In the genomic region with DNA sequence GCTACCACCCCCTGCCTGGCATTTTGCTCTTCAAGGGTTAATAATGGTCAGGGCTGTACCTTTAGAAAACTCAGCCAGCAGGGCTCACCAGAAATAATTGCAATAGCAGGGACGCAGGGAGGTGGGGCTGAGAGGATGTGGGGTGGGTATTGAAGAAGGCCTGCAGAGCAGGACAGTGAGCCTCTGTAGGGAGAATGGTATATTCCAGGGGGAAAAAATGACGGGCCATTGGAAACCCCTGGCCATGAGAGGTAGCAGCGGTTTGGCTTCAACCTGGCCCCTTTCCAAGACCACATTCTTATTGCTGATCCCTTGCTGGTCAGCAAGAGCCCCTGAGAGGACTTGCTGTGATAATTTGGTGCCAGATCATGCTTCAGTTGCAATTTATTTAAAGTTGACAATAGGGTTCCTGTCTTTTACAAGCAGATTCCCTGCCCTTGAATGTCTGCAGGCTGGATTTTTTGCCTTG, we compare ENCODE assay signal across 13 cellular contexts. TPM values are rescaled to one million over a fixed set of nuclear protein-coding genes. Genes with fewer than 3 reads are reported as not detected.
DNase-seq lines count a peak whose midpoint lies in the region; ATAC-seq, FAIRE-seq and TF ChIP-seq lines count a peak whose summit lies in the region.
"Had no signal": no experiment of that assay in that cellular context is flagged by ENCODE, and none has a peak within 500 bp of the region (broad histone marks: within the 10 kb centered on the region; RNA-seq: fewer than 3 reads in every experiment).

No MANE protein-coding gene starts in this region.

- TF ChIP-seq CTCF in A549 (IDR thresholded peaks at IDR 0.05) (no peak), HCT116 (IDR thresholded peaks at IDR 0.05 in 2 of 3, conservative IDR thresholded peaks at IDR 0.05 in 1 of 3; ENCODE audit: borderline replicate concordance in 1 of 3, insufficient read depth in 1 of 3, low read depth in 2 of 3, low read length in 2 of 3) (no peak), endodermal cell (conservative IDR thresholded peaks at IDR 0.05) (no peak)

- no peak for TF ChIP-seq EP300 in A549 (IDR thresholded peaks at IDR 0.05)

- H3K4me2 ChIP-seq in A549 (peak overlapping the region; percentile 48), HCT116 (ENCODE audit: low read length) (peak overlapping the region; percentile 28)

- no peaks in the 10 kb centered on the region for H3K27me3 ChIP-seq in HCT116 (ENCODE audit: insufficient read depth, low read length)
- H3K27me3 ChIP-seq in endodermal cell (ENCODE audit: control insufficient read depth, insufficient read depth, low read length, poor library complexity, severe bottlenecking) = no peaks in the 10 kb centered on the region

- H3K4me1 Mint-ChIP-seq in endodermal cell = peaks cover 11% of the 10 kb centered on the region
- no peaks in the 10 kb centered on the region for H3K4me1 Mint-ChIP-seq in activated T-cell treated with anti-CD3 and anti-CD28 coated beads, Interleukin-2, amount 50 U/mL, for 4 hours (ENCODE audit: low read depth)
- H3K4me1 Mint-ChIP-seq: B cell had no signal

- CTCF ChIA-PET in A549 (lab: Yijun Ruan, JAX) = no interaction called here
- CTCF ChIA-PET in HCT116 (lab: Charles Lee) = interaction anchor here (1.8 kb wide), 1 partner anchor 9 kb away, joined by 5 read pairs; no protein-coding TSS in a partner anchor

- intact Hi-C loops in HCT116 (cut with micrococcal nuclease) = no loop called here

- ATAC-seq in A549 (peak; percentile 63 to 75; a peak in 5 of 6 replicates), HCT116 (peak; percentile 57), HG02885 (IDR thresholded peaks at IDR 0.05; ENCODE audit: poor library complexity, unreplicated experiment) (no peak), HG02678 (IDR thresholded peaks at IDR 0.05; ENCODE audit: unreplicated experiment) (no peak), HG03342 (IDR thresholded peaks at IDR 0.05; ENCODE audit: unreplicated experiment) (no peak)
- ATAC-seq in activated T-cell treated with anti-CD3 and anti-CD28 coated beads, Interleukin-2, amount 50 U/mL, for 4 hours = no peak
- ATAC-seq: lower lobe of right lung, psoas muscle had no signal

- TF ChIP-seq RAD21 in A549 (conservative IDR thresholded peaks at IDR 0.05 in 1 of 2, IDR thresholded peaks at IDR 0.05 in 1 of 2) = no peak
- TF ChIP-seq RAD21 in HCT116 (IDR thresholded peaks at IDR 0.05; ENCODE audit: low read depth) = no peak

- H3K9me3 ChIP-seq in A549 = no peaks in the 10 kb centered on the region
- no peaks in the 10 kb centered on the region for H3K9me3 ChIP-seq in HCT116 (ENCODE audit: control insufficient read depth in 1 of 2, insufficient read depth in 1 of 2, low read depth in 1 of 2, low read length in 2 of 2)
- no peaks in the 10 kb centered on the region for H3K9me3 ChIP-seq in endodermal cell (ENCODE audit: control insufficient read depth, low read length)
- H3K9me3 ChIP-seq: lower lobe of right lung, psoas muscle had no signal

- TF ChIP-seq POLR2A in A549 (IDR thresholded peaks at IDR 0.05; ENCODE audit: low read length) = no peak
- no peak for TF ChIP-seq POLR2A in HCT116 (IDR thresholded peaks at IDR 0.05; ENCODE audit: borderline replicate concordance, extremely low read depth, insufficient read depth, insufficient read length)

- POLR2A ChIA-PET in A549 (lab: Yijun Ruan, JAX) = no interaction called here
- POLR2A ChIA-PET in HCT116 (lab: Charles Lee) = no interaction called here

- H3K9me3 Mint-ChIP-seq in endodermal cell = no peaks in the 10 kb centered on the region
- H3K9me3 Mint-ChIP-seq in activated T-cell treated with anti-CD3 and anti-CD28 coated beads, Interleukin-2, amount 50 U/mL, for 4 hours = no peaks in the 10 kb centered on the region
- H3K9me3 Mint-ChIP-seq: IgD-negative memory B cell had no signal

- no peaks in the 10 kb centered on the region for H3K36me3 Mint-ChIP-seq in endodermal cell (ENCODE audit: low read depth)
- no peaks in the 10 kb centered on the region for H3K36me3 Mint-ChIP-seq in activated T-cell treated with anti-CD3 and anti-CD28 coated beads, Interleukin-2, amount 50 U/mL, for 4 hours (ENCODE audit: insufficient read depth)

- peak overlapping the region; percentile 44 for H3K27ac Mint-ChIP-seq in endodermal cell
- H3K27ac Mint-ChIP-seq: B cell, IgD-negative memory B cell had no signal

- H3K4me3 ChIP-seq in A549 = no peak overlapping the region
- H3K4me3 ChIP-seq in HCT116 (replicated peaks in 1 of 2; ENCODE audit: low read depth in 1 of 2, low read length in 2 of 2) = no peak overlapping the region
- no peak overlapping the region for H3K4me3 ChIP-seq in endodermal cell (ENCODE audit: low read length)
- H3K4me3 ChIP-seq: lower lobe of right lung, psoas muscle had no signal

- no peaks in the 10 kb centered on the region for H3K9me2 ChIP-seq in HCT116 (ENCODE audit: insufficient read depth)

- H3K4me1 ChIP-seq in A549 (peaks cover 15% of the 10 kb centered on the region), HCT116 (ENCODE audit: control insufficient read depth in 1 of 2, insufficient read depth in 2 of 2, low read length in 2 of 2) (peaks cover 12 to 23% of the 10 kb centered on the region in 2 experiments), endodermal cell (ENCODE audit: control insufficient read depth, insufficient read depth, low read length) (peaks cover 3% of the 10 kb centered on the region)
- H3K4me1 ChIP-seq: lower lobe of right lung had no signal

- H3K9ac ChIP-seq in HCT116 (ENCODE audit: low read length) (no peak overlapping the region), endodermal cell (ENCODE audit: extremely low read depth, low read length, poor library complexity, severe bottlenecking) (no peak overlapping the region)

- H3K79me2 ChIP-seq in HCT116 (ENCODE audit: insufficient read depth, low read length) = no peaks in the 10 kb centered on the region

- no TSS peak for BruUV-seq in HCT116 (replicated peaks; lab: Mats Ljungman, UMichigan)

- H3K27me3 Mint-ChIP-seq in endodermal cell (ENCODE audit: insufficient read depth) = no peaks in the 10 kb centered on the region
- H3K27me3 Mint-ChIP-seq in activated T-cell treated with anti-CD3 and anti-CD28 coated beads, Interleukin-2, amount 50 U/mL, for 4 hours (ENCODE audit: low read depth) = peaks cover 29% of the 10 kb centered on the region

- RAD21 ChIA-PET in HCT116 (lab: Charles Lee; ENCODE audit: low non-redundant PET in 1 of 2, low total read pairs in 2 of 2, uncharacterized antibody in 2 of 2, unreplicated experiment in 2 of 2) = no interaction called here

- H2AFZ ChIP-seq in HCT116 (ENCODE audit: low read depth, low read length, poor library complexity, severe bottlenecking) = peak overlapping the region; percentile 76

- 21% methylated on average over 3 of the region's 3 CpGs for WGBS in A549 (ENCODE audit: missing lambda C conversion rate)
- 19 to 30% methylated on average over 3 of the region's 3 CpGs for WGBS in endodermal cell (ENCODE audit: insufficient coverage in 1 of 2, insufficient read length in 1 of 2), 2 experiments

- H3K36me3 ChIP-seq in HCT116 (ENCODE audit: control insufficient read depth in 1 of 2, insufficient read depth in 2 of 2, low read length in 2 of 2) (no peaks in the 10 kb centered on the region), endodermal cell (ENCODE audit: control insufficient read depth, insufficient read depth, low read length) (no peaks in the 10 kb centered on the region)
- H3K36me3 ChIP-seq: lower lobe of right lung had no signal

- H3K27ac ChIP-seq in A549 (peak overlapping the region; percentile 10 to 62; a peak in 3 of 6 replicates), HCT116 (ENCODE audit: low read depth, low read length) (no peak overlapping the region), endodermal cell (ENCODE audit: low read depth, low read length) (no peak overlapping the region)
- H3K27ac ChIP-seq: lower lobe of right lung, psoas muscle had no signal

- DNase-seq in A549 (ENCODE audit: low read depth in 1 of 2, low spot score in 1 of 2) (peak in 1 of 2 experiments; percentile 30), HCT116 (ENCODE audit: low read depth, low spot score) (no peak), NCI-H748 treated with DMSO at 0.1 percent for 48 hours (lab: John Stamatoyannopoulos, UW) (peak; percentile 71), endodermal cell (peak; percentile 76)
- no peak for DNase-seq in activated T-cell treated with anti-CD3 and anti-CD28 coated beads, Interleukin-2, amount 50 U/mL, for 4 hours
- DNase-seq: lower lobe of right lung, psoas muscle had no signal

- H4K20me1 ChIP-seq in HCT116 (ENCODE audit: insufficient read depth) = no peaks in the 10 kb centered on the region

- FAIRE-seq in A549 (lab: Jason Lieb, UNC) = no peak
- FAIRE-seq: bronchial epithelial cell had no signal

- H3K4me3 Mint-ChIP-seq in endodermal cell = no peak overlapping the region
- no peak overlapping the region for H3K4me3 Mint-ChIP-seq in activated T-cell treated with anti-CD3 and anti-CD28 coated beads, Interleukin-2, amount 50 U/mL, for 4 hours
- H3K4me3 Mint-ChIP-seq: B cell, IgD-negative memory B cell had no signal

TF ChIP-seq in HCT116, 20 proteins besides CTCF, POLR2A, EP300 and RAD21 (continues in another document):
- no peak for TF ChIP-seq ZBTB33 (IDR thresholded peaks at IDR 0.05; ENCODE audit: extremely low read depth, insufficient replicate concordance, low read length)

RNA-seq across cellular contexts. Expression of gene CTNNA1, which starts 36.7 kb away (rescaled TPM):
- polyA plus RNA-seq in A549 (2011; rRNA removed) = 154 and 190 TPM in 2 replicates
- 117 and 119 TPM in 2 replicates for polyA plus RNA-seq in A549 (2012; cell fraction: cytosol; rRNA removed)
- polyA plus RNA-seq in A549 (2012; cell fraction: nucleus; rRNA removed) = 189 and 219 TPM in 2 replicates
- 184 to 194 TPM (median 191 TPM) in 3 replicates for polyA plus RNA-seq in A549 (2017; fragmentation: RNase III; extraction: RNeasy Plus Mini Kit Qiagen cat#74134 plus additional on column Dnase treatment)
- polyA minus RNA-seq in A549 (2011; rRNA and poly(A)+ RNA removed) = 244 and 246 TPM in 2 replicates
- total RNA-seq in HCT116 (2021; ENCODE audit: unreplicated experiment) = 313 TPM
- polyA plus RNA-seq in HCT116 (2012) = 306 and 330 TPM in 2 replicates
- total RNA-seq in endodermal cell = 100 to 1,000 TPM; 298 to 305 TPM
- 251 TPM for polyA plus RNA-seq in endodermal cell (2013, experiment 1 of 2)
- polyA plus RNA-seq in endodermal cell (2013, experiment 2 of 2) = 256 TPM
- 10 to 100 TPM; 27.0 to 40.3 (median 32.2) TPM for total RNA-seq in activated T-cell treated with anti-CD3 and anti-CD28 coated beads, Interleukin-2, amount 50 U/mL, for 4 hours

Comparison
In these comparisons a context has a peak if more than half of its experiments do, and no peak if none do; other contexts are left out.
1. ATAC-seq: peak in A549 (2 of 2) and HCT116 (single experiment); none in HG02885 (single experiment), HG02678 (single experiment), activated T-cell treated with anti-CD3 and anti-CD28 coated beads, Interleukin-2, amount 50 U/mL, for 4 hours (0 of 2) and HG03342 (single experiment).
2. DNase-seq: peak in NCI-H748 treated with DMSO at 0.1 percent for 48 hours (single experiment) and endodermal cell (single experiment); none in HCT116 (single experiment) and activated T-cell treated with anti-CD3 and anti-CD28 coated beads, Interleukin-2, amount 50 U/mL, for 4 hours (single experiment).
3. H3K27ac ChIP-seq: peak in A549 (2 of 2); none in HCT116 (single experiment) and endodermal cell (single experiment).